ENCODE assay signal across 1 cellular context in the genomic region with DNA sequence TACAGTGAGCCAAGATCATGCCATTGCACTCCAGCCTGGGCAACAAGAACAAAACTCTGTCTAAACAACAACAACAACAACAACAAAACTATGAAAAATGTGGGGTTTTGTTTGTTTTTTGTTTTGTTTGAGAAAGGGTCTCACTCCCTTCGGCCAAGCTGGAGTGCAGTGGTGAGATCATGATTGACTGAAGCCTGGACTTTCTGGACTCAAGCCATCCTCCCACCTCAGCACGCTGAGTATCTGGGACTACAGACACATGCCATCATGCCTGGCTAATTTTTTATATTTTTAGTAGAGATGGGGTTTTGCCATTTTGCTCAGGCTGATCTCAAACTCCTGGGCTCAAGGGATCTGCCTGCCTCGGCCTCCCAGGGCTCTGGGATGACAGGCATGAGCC.
TF ChIP-seq lines count a peak whose summit lies in the region.

No MANE protein-coding gene starts in this region.

TF ChIP-seq in K562, 482 proteins besides CTCF, POLR2A, EP300 and RAD21:
- TF ChIP-seq ETV5 (CRISPR knock-in tag; IDR thresholded peaks at IDR 0.05; ENCODE audit: low read depth) (no peak), GTF3C2 (IDR thresholded peaks at IDR 0.05; ENCODE audit: borderline replicate concordance, extremely low read depth, insufficient read length) (no peak), ZNF324 (CRISPR knock-in tag; IDR thresholded peaks at IDR 0.05) (no peak), HNRNPLL (IDR thresholded peaks at IDR 0.05; ENCODE audit: low read depth, low read length, poor library complexity, severe bottlenecking) (no peak), SRSF7 (optimal IDR thresholded peaks at IDR 0.05; ENCODE audit: low read depth, low read length) (no peak), ZNF696 (CRISPR knock-in tag; conservative IDR thresholded peaks at IDR 0.05) (no peak), CAMTA2 (CRISPR knock-in tag; conservative IDR thresholded peaks at IDR 0.05) (no peak), NCOA1 (IDR thresholded peaks at IDR 0.05; ENCODE audit: low read depth) (no peak), GTF2F1 (IDR thresholded peaks at IDR 0.05; ENCODE audit: low read depth, low read length) (no peak), PKNOX1 (IDR thresholded peaks at IDR 0.05) (peak; percentile 52), NFIC (IDR thresholded peaks at IDR 0.05) (peak; percentile 59), KDM5B (IDR thresholded peaks at IDR 0.05; ENCODE audit: insufficient replicate concordance, low read depth, low read length) (no peak), CEBPG (CRISPR knock-in tag; IDR thresholded peaks at IDR 0.05) (no peak), CEBPG (tag; conservative IDR thresholded peaks at IDR 0.05 in 1 of 2, IDR thresholded peaks at IDR 0.05 in 1 of 2) (no peak), ZNF780A (CRISPR knock-in tag; IDR thresholded peaks at IDR 0.05) (no peak)
